Comparison of ENCODE assay signal across 8 cellular contexts in the genomic region with DNA sequence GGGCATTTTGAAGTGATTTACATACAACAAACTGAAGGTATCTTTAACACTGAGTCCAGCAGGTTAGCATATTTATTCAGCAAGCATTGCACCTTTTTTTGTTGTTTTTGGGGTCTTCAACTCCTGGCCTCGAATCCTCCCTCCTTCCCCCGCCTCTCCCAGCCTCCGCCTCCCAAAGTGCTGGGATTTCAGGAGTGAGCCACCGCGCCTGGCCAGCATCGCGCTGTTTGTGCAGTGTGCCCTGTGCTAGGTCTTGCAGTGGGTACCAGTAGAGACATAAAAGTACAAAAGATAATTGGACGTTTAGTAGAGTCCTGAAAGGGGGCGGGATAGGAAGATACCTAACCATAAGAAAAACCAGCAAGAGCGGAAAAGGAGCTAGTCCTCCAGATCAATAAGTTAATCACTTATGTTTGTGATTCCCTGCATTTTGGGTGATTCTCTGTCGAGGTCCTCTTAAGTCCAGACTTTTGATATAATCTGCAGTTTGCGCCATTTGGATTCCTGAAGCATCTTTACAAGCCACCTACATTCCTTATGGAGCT.
DNase-seq lines count a peak whose midpoint lies in the region; ATAC-seq and TF ChIP-seq lines count a peak whose summit lies in the region.

No MANE protein-coding gene starts in this region.

- H3K9me3 Mint-ChIP-seq in T-helper 1 cell treated with Interleukin-12 subunit alpha and Interleukin-12 subunit beta and Interleukin-4 antibody, amounts not matched to agents 30 μg/mL and 1 μg/mL, for 36 hours, result no peaks in the 10 kb centered on the region
- no peaks in the 10 kb centered on the region for H3K9me3 Mint-ChIP-seq in activated CD8-positive, alpha-beta T cell treated with anti-CD3 and anti-CD28 coated beads for 36 hours

- H3K27ac ChIP-seq in iPS-20b (ENCODE audit: low read length), result peak overlapping the region; percentile 82
- no peak overlapping the region for H3K27ac ChIP-seq in suprapubic skin

- H3K27ac Mint-ChIP-seq in T-helper 1 cell treated with Interleukin-12 subunit alpha and Interleukin-12 subunit beta and Interleukin-4 antibody, amounts not matched to agents 30 μg/mL and 1 μg/mL, for 36 hours, result peak overlapping the region; percentile 84
- peak overlapping the region; percentile 92 for H3K27ac Mint-ChIP-seq in activated CD8-positive, alpha-beta T cell treated with anti-CD3 and anti-CD28 coated beads for 36 hours

- POLR2A ChIA-PET in activated CD8-positive, alpha-beta T cell treated with anti-CD3 and anti-CD28 coated beads for 36 hours (lab: Charles Lee), result interaction anchor here (0.6 to 1.3 kb wide), 3 partner anchors 35 to 310 kb away, joined by 3 to 4 read pairs (median 3); no protein-coding TSS in a partner anchor

- H3K4me3 ChIP-seq in iPS-20b (ENCODE audit: low read length) (peak overlapping the region; percentile 91), suprapubic skin (peak overlapping the region; percentile 54)

- H3K4me1 Mint-ChIP-seq in T-helper 1 cell treated with Interleukin-12 subunit alpha and Interleukin-12 subunit beta and Interleukin-4 antibody, amounts not matched to agents 30 μg/mL and 1 μg/mL, for 36 hours (ENCODE audit: low read depth), result peaks cover 20% of the 10 kb centered on the region
- peaks cover 32% of the 10 kb centered on the region for H3K4me1 Mint-ChIP-seq in activated CD8-positive, alpha-beta T cell treated with anti-CD3 and anti-CD28 coated beads for 36 hours (ENCODE audit: low read depth)

- no peak for TF ChIP-seq EP300 in suprapubic skin (IDR thresholded peaks at IDR 0.05)

- H3K36me3 Mint-ChIP-seq in T-helper 1 cell treated with Interleukin-12 subunit alpha and Interleukin-12 subunit beta and Interleukin-4 antibody, amounts not matched to agents 30 μg/mL and 1 μg/mL, for 36 hours (ENCODE audit: low read depth), result no peaks in the 10 kb centered on the region
- H3K36me3 Mint-ChIP-seq in activated CD8-positive, alpha-beta T cell treated with anti-CD3 and anti-CD28 coated beads for 36 hours (ENCODE audit: low read depth), result no peaks in the 10 kb centered on the region

- H3K9me3 ChIP-seq in iPS-20b (ENCODE audit: insufficient read depth, low read depth, low read length) (no peaks in the 10 kb centered on the region), suprapubic skin (no peaks in the 10 kb centered on the region)

- peak overlapping the region; percentile 88 for H3K4me3 Mint-ChIP-seq in T-helper 1 cell treated with Interleukin-12 subunit alpha and Interleukin-12 subunit beta and Interleukin-4 antibody, amounts not matched to agents 30 μg/mL and 1 μg/mL, for 36 hours
- H3K4me3 Mint-ChIP-seq in activated CD8-positive, alpha-beta T cell treated with anti-CD3 and anti-CD28 coated beads for 36 hours, result peak overlapping the region; percentile 94

- no peaks in the 10 kb centered on the region for H3K27me3 Mint-ChIP-seq in T-helper 1 cell treated with Interleukin-12 subunit alpha and Interleukin-12 subunit beta and Interleukin-4 antibody, amounts not matched to agents 30 μg/mL and 1 μg/mL, for 36 hours (ENCODE audit: low read depth)
- H3K27me3 Mint-ChIP-seq in activated CD8-positive, alpha-beta T cell treated with anti-CD3 and anti-CD28 coated beads for 36 hours, result no peaks in the 10 kb centered on the region

- intact Hi-C loops in activated CD8-positive, alpha-beta T cell treated with anti-CD3 and anti-CD28 coated beads for 36 hours (cut with micrococcal nuclease), result no loop called here

- CTCF ChIA-PET in activated CD8-positive, alpha-beta T cell treated with anti-CD3 and anti-CD28 coated beads for 36 hours (lab: Charles Lee), result interaction anchor here (1.4 to 1.8 kb wide), 4 partner anchors 9 to 39 kb away, joined by 4 to 6 read pairs (median 4); no protein-coding TSS in a partner anchor

- WGBS in suprapubic skin, result 59% methylated on average over 12 of the region's 12 CpGs

- H3K4me1 ChIP-seq in iPS-20b (ENCODE audit: insufficient read depth, low read length) (peaks cover 8% of the 10 kb centered on the region), suprapubic skin (peaks cover 27% of the 10 kb centered on the region)

- peak overlapping the region; percentile 81; the same call in 1 of the 2 replicates for H3K9ac ChIP-seq in iPS-20b (ENCODE audit: low read depth, low read length)

- ATAC-seq in activated CD8-positive, alpha-beta T cell treated with anti-CD3 and anti-CD28 coated beads for 36 hours, result no peak
- ATAC-seq in HG02870 (IDR thresholded peaks at IDR 0.05; ENCODE audit: unreplicated experiment) (no peak), GM19452 (IDR thresholded peaks at IDR 0.05; ENCODE audit: unreplicated experiment) (no peak)

- TF ChIP-seq CTCF in activated CD8-positive, alpha-beta T cell treated with anti-CD3 and anti-CD28 coated beads for 36 hours (IDR thresholded peaks at IDR 0.05), result no peak
- no peak for TF ChIP-seq CTCF in suprapubic skin (IDR thresholded peaks at IDR 0.05)

- H3K36me3 ChIP-seq in iPS-20b (ENCODE audit: insufficient read depth, low read depth, low read length) (no peaks in the 10 kb centered on the region), suprapubic skin (no peaks in the 10 kb centered on the region)

- no peak for TF ChIP-seq POLR2A in suprapubic skin (IDR thresholded peaks at IDR 0.05)

- H3K27me3 ChIP-seq in iPS-20b (ENCODE audit: insufficient read depth, low read length) (peaks cover 6% of the 10 kb centered on the region; the same call in 1 of the 2 replicates), suprapubic skin (no peaks in the 10 kb centered on the region)

- no peak for DNase-seq in T-helper 1 cell
- DNase-seq in activated CD8-positive, alpha-beta T cell treated with anti-CD3 and anti-CD28 coated beads for 36 hours, result no peak
- DNase-seq in suprapubic skin (ENCODE audit: low spot score in 2 of 2), result no peak
- DNase-seq in HuH-7.5 (ENCODE audit: low spot score), result no peak
